Comparison of ENCODE assay signal across 10 cellular contexts in genomic region chr4:147760695-147761094, GRCh38. TPM values are rescaled to one million over a fixed set of nuclear protein-coding genes. Genes with fewer than 3 reads are reported as not detected.
DNase-seq lines count a peak whose midpoint lies in the region; ATAC-seq and TF ChIP-seq lines count a peak whose summit lies in the region.
"Had no signal": no experiment of that assay in that cellular context is flagged by ENCODE, and none has a peak within 500 bp of the region (broad histone marks: within the 10 kb centered on the region; RNA-seq: fewer than 3 reads in every experiment).

No MANE protein-coding gene starts in this region.

- no peaks in the 10 kb centered on the region for H3K9me3 Mint-ChIP-seq in osteocyte (ENCODE audit: unreplicated experiment)
- no peaks in the 10 kb centered on the region for H3K9me3 Mint-ChIP-seq in T-cell
- H3K9me3 Mint-ChIP-seq: activated T-helper 1 cell treated with anti-CD3 and anti-CD28 coated beads, Interleukin-12 subunit alpha, Interleukin-12 subunit beta, Interleukin-2, Interleukin-4 antibody, amounts not matched to agents 30 ng/mL and 10 ng/mL and 1 ng/mL, durations not matched to agents 14 hours and 24 hours and 36 hours; stimulated activated naive B cell treated with anti-CD40 and anti-IgM and Interleukin-4, amounts not matched to agents 10 μg/mL and 1 μg/mL and 100 μg/mL, for 72 hours had no signal

- H3K4me3 Mint-ChIP-seq in osteocyte (ENCODE audit: unreplicated experiment) (peak overlapping the region; percentile 47), T-cell (no peak overlapping the region)
- H3K4me3 Mint-ChIP-seq: activated T-helper 1 cell treated with anti-CD3 and anti-CD28 coated beads, Interleukin-12 subunit alpha, Interleukin-12 subunit beta, Interleukin-2, Interleukin-4 antibody, amounts not matched to agents 30 ng/mL and 10 ng/mL and 1 ng/mL, durations not matched to agents 14 hours and 24 hours and 36 hours; stimulated activated naive B cell treated with anti-CD40 and anti-IgM and Interleukin-4, amounts not matched to agents 10 μg/mL and 1 μg/mL and 100 μg/mL, for 72 hours had no signal

- no peak for TF ChIP-seq CTCF in osteocyte (IDR thresholded peaks at IDR 0.05)

- no peaks in the 10 kb centered on the region for H3K27me3 Mint-ChIP-seq in osteocyte (ENCODE audit: unreplicated experiment)
- H3K27me3 Mint-ChIP-seq in T-cell: no peaks in the 10 kb centered on the region
- H3K27me3 Mint-ChIP-seq: stimulated activated naive B cell treated with anti-CD40 and anti-IgM and Interleukin-4, amounts not matched to agents 10 μg/mL and 1 μg/mL and 100 μg/mL, for 72 hours had no signal

- peak; percentile 21 for ATAC-seq in GM18511 (IDR thresholded peaks at IDR 0.05; ENCODE audit: unreplicated experiment)
- ATAC-seq in HG02798 (IDR thresholded peaks at IDR 0.05; ENCODE audit: poor library complexity, unreplicated experiment): peak; percentile 4
- no peak for ATAC-seq in GM21390 (IDR thresholded peaks at IDR 0.05; ENCODE audit: unreplicated experiment)
- no peak for ATAC-seq in T-cell (replicated peaks in 1 of 4)
- ATAC-seq: stimulated activated naive B cell treated with anti-CD40 and anti-IgM and Interleukin-4, amounts not matched to agents 10 μg/mL and 1 μg/mL and 100 μg/mL, for 72 hours had no signal

- H3K27ac Mint-ChIP-seq in osteocyte (ENCODE audit: unreplicated experiment) (peak overlapping the region; percentile 87), T-cell (no peak overlapping the region)
- H3K27ac Mint-ChIP-seq: activated T-helper 1 cell treated with anti-CD3 and anti-CD28 coated beads, Interleukin-12 subunit alpha, Interleukin-12 subunit beta, Interleukin-2, Interleukin-4 antibody, amounts not matched to agents 30 ng/mL and 10 ng/mL and 1 ng/mL, durations not matched to agents 14 hours and 24 hours and 36 hours; stimulated activated naive B cell treated with anti-CD40 and anti-IgM and Interleukin-4, amounts not matched to agents 10 μg/mL and 1 μg/mL and 100 μg/mL, for 72 hours had no signal

- in situ Hi-C loops in SK-MEL-5 (cut with HindIII; ENCODE audit: low pct_unique_long_range_greater_than_20kb, low sequenced_read_pairs): no loop called here

- POLR2A ChIA-PET in T-cell (lab: Charles Lee): interaction anchor here in 1 of 2 donors (0.6 kb wide), 1 partner anchor 8 kb away, joined by 5 read pairs; no protein-coding TSS in a partner anchor

- H3K36me3 Mint-ChIP-seq in osteocyte (ENCODE audit: unreplicated experiment): peaks cover 12% of the 10 kb centered on the region
- peaks cover 8% of the 10 kb centered on the region for H3K36me3 Mint-ChIP-seq in T-cell
- H3K36me3 Mint-ChIP-seq: stimulated activated naive B cell treated with anti-CD40 and anti-IgM and Interleukin-4, amounts not matched to agents 10 μg/mL and 1 μg/mL and 100 μg/mL, for 72 hours had no signal

- CTCF ChIA-PET in T-cell (lab: Charles Lee): interaction anchor here in 1 of 2 donors (0.6 to 0.7 kb wide), 2 partner anchors 23 to 106 kb away, joined by 3 to 6 read pairs; no protein-coding TSS in a partner anchor

- H3K4me1 Mint-ChIP-seq in osteocyte (ENCODE audit: unreplicated experiment) (peaks cover 65% of the 10 kb centered on the region), T-cell (peaks cover 0 to 3% (median 0%) of the 10 kb centered on the region in 3 donors)
- H3K4me1 Mint-ChIP-seq: stimulated activated naive B cell treated with anti-CD40 and anti-IgM and Interleukin-4, amounts not matched to agents 10 μg/mL and 1 μg/mL and 100 μg/mL, for 72 hours had no signal

- peak; percentile 55 for DNase-seq in SK-MEL-5 (ENCODE audit: low read depth, low spot score)
- DNase-seq in osteocyte (ENCODE audit: extremely low spot score, unreplicated experiment): no peak
- no peak for DNase-seq in T-cell
- DNase-seq in dermis blood vessel endothelial cell: no peak
- no peak for DNase-seq in HuH-7 (ENCODE audit: low spot score)
- DNase-seq: stimulated activated naive B cell treated with anti-CD40 and anti-IgM and Interleukin-4, amounts not matched to agents 10 μg/mL and 1 μg/mL and 100 μg/mL, for 72 hours had no signal

RNA-seq across cellular contexts. Expression of gene ARHGAP10, which starts 28.8 kb away (rescaled TPM):
- 3.2 and 5.0 TPM in 2 replicates for total RNA-seq in SK-MEL-5 (2014; rRNA removed; shearing (Covaris generic))
- polyA plus RNA-seq in SK-MEL-5 (2015; cell fraction: cytosol; rRNA removed): 4.6 and 7.1 TPM in 2 replicates
- polyA plus RNA-seq in SK-MEL-5 (2015; cell fraction: nucleus; rRNA removed): 1.4 and 3.4 TPM in 2 replicates
- 121 and 126 TPM in 2 replicates for total RNA-seq in osteocyte
- total RNA-seq in T-cell: 1 to 10 TPM; 6.2 to 7.7 (median 6.8) TPM
- 12.3 and 14.6 TPM in 2 replicates for total RNA-seq in dermis blood vessel endothelial cell

Comparison
In these comparisons a context has a peak if more than half of its experiments do, and no peak if none do; other contexts are left out.
1. ATAC-seq: peak in GM18511 (single experiment) and HG02798 (single experiment); none in GM21390 (single experiment) and T-cell (0 of 4).